1 cellular context compared by ENCODE assay signal in genomic region chr20:58595167-58595566, GRCh38.
TF ChIP-seq lines count a peak whose summit lies in the region.

No MANE protein-coding gene starts in this region.

TF ChIP-seq in K562, 482 proteins besides CTCF, POLR2A, EP300 and RAD21 (continued from another document):
- TF ChIP-seq ZBTB40 (IDR thresholded peaks at IDR 0.05) (0 out of 2 replicates have a peak, but pooled peaks have one; percentile 59), ZBTB40 (CRISPR knock-in tag; IDR thresholded peaks at IDR 0.05) (no peak), NFIC (IDR thresholded peaks at IDR 0.05) (peak; percentile 17; the same call in 1 of the 2 replicates), CREB5 (CRISPR knock-in tag; IDR thresholded peaks at IDR 0.05) (no peak), ZFP36 (IDR thresholded peaks at IDR 0.05; ENCODE audit: low read depth, low read length, partially characterized antibody) (no peak)
- TF ChIP-seq, protein P1, sequence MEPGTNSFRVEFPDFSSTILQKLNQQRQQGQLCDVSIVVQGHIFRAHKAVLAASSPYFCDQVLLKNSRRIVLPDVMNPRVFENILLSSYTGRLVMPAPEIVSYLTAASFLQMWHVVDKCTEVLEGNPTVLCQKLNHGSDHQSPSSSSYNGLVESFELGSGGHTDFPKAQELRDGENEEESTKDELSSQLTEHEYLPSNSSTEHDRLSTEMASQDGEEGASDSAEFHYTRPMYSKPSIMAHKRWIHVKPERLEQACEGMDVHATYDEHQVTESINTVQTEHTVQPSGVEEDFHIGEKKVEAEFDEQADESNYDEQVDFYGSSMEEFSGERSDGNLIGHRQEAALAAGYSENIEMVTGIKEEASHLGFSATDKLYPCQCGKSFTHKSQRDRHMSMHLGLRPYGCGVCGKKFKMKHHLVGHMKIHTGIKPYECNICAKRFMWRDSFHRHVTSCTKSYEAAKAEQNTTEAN (CRISPR knock-in tag; IDR thresholded peaks at IDR 0.05), result no peak
